28 cellular contexts compared by ENCODE assay signal in the genomic region with DNA sequence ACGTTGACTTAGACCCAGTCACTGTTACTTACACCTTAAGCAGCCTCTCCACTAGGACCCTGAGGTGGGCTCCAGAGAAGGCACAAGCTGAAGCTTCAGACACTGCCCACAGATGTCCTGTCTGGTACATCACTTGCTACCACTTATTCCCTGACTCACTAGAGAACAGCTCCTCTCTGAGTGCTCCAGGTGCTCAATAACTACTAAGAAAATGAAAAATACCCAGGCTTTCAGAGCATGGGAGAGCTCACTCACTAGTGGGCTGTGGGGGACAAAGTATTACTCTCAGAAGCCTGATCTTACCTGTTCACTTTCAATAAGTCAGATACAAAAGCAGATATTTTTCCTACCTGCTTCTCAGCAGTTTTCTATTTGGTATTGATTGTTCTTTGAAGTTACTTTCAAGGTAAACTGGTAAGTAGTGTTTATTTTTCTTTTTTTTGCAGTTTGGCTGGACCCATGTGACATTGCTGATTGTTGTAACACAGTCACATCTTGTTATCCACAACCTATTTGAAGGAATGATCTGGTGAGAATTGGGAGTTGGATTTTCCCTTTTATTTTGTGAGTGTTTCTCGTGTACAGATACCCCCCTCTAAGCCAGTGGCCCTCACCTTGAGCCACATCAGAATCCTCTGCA. TPM values are rescaled to one million over a fixed set of nuclear protein-coding genes. Genes with fewer than 3 reads are reported as not detected.
A peak's percentile ranks its signal among the peaks of the same experiment; 100 is the strongest.
DNase-seq lines count a peak whose midpoint lies in the region; ATAC-seq and TF ChIP-seq lines count a peak whose summit lies in the region.
"Had no signal": no experiment of that assay in that cellular context is flagged by ENCODE, and none has a peak within 500 bp of the region (broad histone marks: within the 10 kb centered on the region; RNA-seq: fewer than 3 reads in every experiment).

No MANE protein-coding gene starts in this region.

- no peaks in the 10 kb centered on the region for H3K4me1 Mint-ChIP-seq in activated CD8-positive, alpha-beta memory T cell treated with anti-CD3 and anti-CD28 coated beads, Interleukin-2, amount 10 ng/mL, durations not matched to agents 7 days and 5 days
- no peaks in the 10 kb centered on the region for H3K4me1 Mint-ChIP-seq in activated CD8-positive, alpha-beta T cell treated with anti-CD3 and anti-CD28 coated beads, Interleukin-2, amount 10 ng/mL, durations not matched to agents 7 days and 5 days (ENCODE audit: low read depth)
- H3K4me1 Mint-ChIP-seq in stimulated activated effector memory CD8-positive, alpha-beta T cell treated with anti-CD3 and anti-CD28 coated beads, Interleukin-12 subunit alpha, Interleukin-12 subunit beta, amount 100 ng/mL, for 72 hours = no peaks in the 10 kb centered on the region
- H3K4me1 Mint-ChIP-seq in osteocyte (ENCODE audit: unreplicated experiment) = peaks cover 6% of the 10 kb centered on the region

- DNase-seq in activated CD8-positive, alpha-beta memory T cell treated with anti-CD3 and anti-CD28 coated beads, Interleukin-2, amount 10 ng/mL, durations not matched to agents 7 days and 5 days = no peak
- no peak for DNase-seq in activated CD8-positive, alpha-beta memory T cell treated with anti-CD3 and anti-CD28 coated beads, Interleukin-2, amount 50 U/mL, for 4 hours
- DNase-seq in activated CD8-positive, alpha-beta T cell treated with anti-CD3 and anti-CD28 coated beads, Interleukin-2, amount 10 ng/mL, durations not matched to agents 7 days and 5 days = no peak
- DNase-seq in right cardiac atrium = no peak
- no peak for DNase-seq in stimulated activated effector memory CD8-positive, alpha-beta T cell treated with anti-CD3 and anti-CD28 coated beads, Interleukin-12 subunit alpha, Interleukin-12 subunit beta, amount 100 ng/mL, for 72 hours (ENCODE audit: low spot score in 2 of 2)
- no peak for DNase-seq in activated CD4-positive, alpha-beta T cell treated with anti-CD3 and anti-CD28 coated beads, Interleukin-2, amount 50 U/mL, for 48 hours
- DNase-seq in RKO (ENCODE audit: low spot score) = no peak
- DNase-seq in osteocyte (ENCODE audit: extremely low spot score, unreplicated experiment) = no peak
- DNase-seq: activated CD4-positive, alpha-beta memory T cell treated with anti-CD3 and anti-CD28 coated beads for 36 hours; activated CD4-positive, CD25-positive, alpha-beta regulatory T cell; activated naive CD4-positive, alpha-beta T cell treated with anti-CD3 and anti-CD28 coated beads, Interleukin-2, amount 50 U/mL, for 16 hours; activated T-cell treated with anti-CD3 and anti-CD28 coated beads, Interleukin-2, amount 50 U/mL, for 1 hour; CD8-positive, alpha-beta T cell; DMS 273 treated with DMSO at 0.1 percent for 48 hours; effector CD4-positive, alpha-beta T cell; erythroblast; naive B cell; NCI-H2029 treated with DMSO at 0.1 percent for 48 hours; NCI-H226; NCI-H774; occipital lobe; retina; stimulated activated CD4-positive, alpha-beta T cell treated with anti-CD3 and anti-CD28 coated beads, Interleukin-12 subunit alpha, Interleukin-12 subunit beta, amount 100 ng/mL, for 4 hours; stimulated activated CD4-positive, alpha-beta T cell treated with anti-CD3 and anti-CD28 coated beads, Interleukin-4, amount 100 ng/mL, for 24 hours; stimulated activated naive CD4-positive, alpha-beta T cell treated with Interleukin-2 at 50 U/mL for 16 hours; T1000; thyroid gland had no signal

- peak overlapping the region; percentile 13 for H3K27ac ChIP-seq in right cardiac atrium (ENCODE audit: low read length)
- H3K27ac ChIP-seq: thyroid gland had no signal

- H3K4me3 Mint-ChIP-seq in activated CD8-positive, alpha-beta memory T cell treated with anti-CD3 and anti-CD28 coated beads, Interleukin-2, amount 10 ng/mL, durations not matched to agents 7 days and 5 days = no peak overlapping the region
- no peak overlapping the region for H3K4me3 Mint-ChIP-seq in activated CD8-positive, alpha-beta T cell treated with anti-CD3 and anti-CD28 coated beads, Interleukin-2, amount 10 ng/mL, durations not matched to agents 7 days and 5 days
- no peak overlapping the region for H3K4me3 Mint-ChIP-seq in stimulated activated effector memory CD8-positive, alpha-beta T cell treated with anti-CD3 and anti-CD28 coated beads, Interleukin-12 subunit alpha, Interleukin-12 subunit beta, amount 100 ng/mL, for 72 hours
- H3K4me3 Mint-ChIP-seq in osteocyte (ENCODE audit: unreplicated experiment) = no peak overlapping the region
- H3K4me3 Mint-ChIP-seq: activated CD4-positive, alpha-beta memory T cell treated with anti-CD3 and anti-CD28 coated beads for 36 hours; CD8-positive, alpha-beta T cell; naive B cell had no signal

- TF ChIP-seq CTCF in osteocyte (IDR thresholded peaks at IDR 0.05) = no peak

- peaks cover 16% of the 10 kb centered on the region for H3K36me3 Mint-ChIP-seq in activated CD8-positive, alpha-beta memory T cell treated with anti-CD3 and anti-CD28 coated beads, Interleukin-2, amount 10 ng/mL, durations not matched to agents 7 days and 5 days
- H3K36me3 Mint-ChIP-seq in activated CD8-positive, alpha-beta T cell treated with anti-CD3 and anti-CD28 coated beads, Interleukin-2, amount 10 ng/mL, durations not matched to agents 7 days and 5 days (ENCODE audit: low read depth) = peaks cover 34% of the 10 kb centered on the region
- H3K36me3 Mint-ChIP-seq in stimulated activated effector memory CD8-positive, alpha-beta T cell treated with anti-CD3 and anti-CD28 coated beads, Interleukin-12 subunit alpha, Interleukin-12 subunit beta, amount 100 ng/mL, for 72 hours = peaks cover 90% of the 10 kb centered on the region
- H3K36me3 Mint-ChIP-seq in osteocyte (ENCODE audit: unreplicated experiment) = peaks cover 39% of the 10 kb centered on the region

- H3K9me3 Mint-ChIP-seq in activated CD8-positive, alpha-beta memory T cell treated with anti-CD3 and anti-CD28 coated beads, Interleukin-2, amount 10 ng/mL, durations not matched to agents 7 days and 5 days (ENCODE audit: low read depth) = no peaks in the 10 kb centered on the region
- no peaks in the 10 kb centered on the region for H3K9me3 Mint-ChIP-seq in activated CD8-positive, alpha-beta T cell treated with anti-CD3 and anti-CD28 coated beads, Interleukin-2, amount 10 ng/mL, durations not matched to agents 7 days and 5 days (ENCODE audit: insufficient read depth)
- no peaks in the 10 kb centered on the region for H3K9me3 Mint-ChIP-seq in stimulated activated effector memory CD8-positive, alpha-beta T cell treated with anti-CD3 and anti-CD28 coated beads, Interleukin-12 subunit alpha, Interleukin-12 subunit beta, amount 100 ng/mL, for 72 hours
- H3K9me3 Mint-ChIP-seq in osteocyte (ENCODE audit: unreplicated experiment) = no peaks in the 10 kb centered on the region
- H3K9me3 Mint-ChIP-seq: activated CD4-positive, alpha-beta memory T cell treated with anti-CD3 and anti-CD28 coated beads for 36 hours; CD8-positive, alpha-beta T cell; IgD-negative memory B cell; naive B cell had no signal

- H3K27ac Mint-ChIP-seq in activated CD8-positive, alpha-beta memory T cell treated with anti-CD3 and anti-CD28 coated beads, Interleukin-2, amount 10 ng/mL, durations not matched to agents 7 days and 5 days = peak overlapping the region; percentile 6
- H3K27ac Mint-ChIP-seq in activated CD8-positive, alpha-beta T cell treated with anti-CD3 and anti-CD28 coated beads, Interleukin-2, amount 10 ng/mL, durations not matched to agents 7 days and 5 days = peak overlapping the region; percentile 23
- H3K27ac Mint-ChIP-seq in stimulated activated effector memory CD8-positive, alpha-beta T cell treated with anti-CD3 and anti-CD28 coated beads, Interleukin-12 subunit alpha, Interleukin-12 subunit beta, amount 100 ng/mL, for 72 hours = peak overlapping the region; percentile 48
- no peak overlapping the region for H3K27ac Mint-ChIP-seq in osteocyte (ENCODE audit: unreplicated experiment)
- H3K27ac Mint-ChIP-seq: activated CD4-positive, alpha-beta memory T cell treated with anti-CD3 and anti-CD28 coated beads for 36 hours; CD8-positive, alpha-beta T cell; IgD-negative memory B cell had no signal

- H3K4me3 ChIP-seq in right cardiac atrium (ENCODE audit: low read length) = no peak overlapping the region
- H3K4me3 ChIP-seq: thyroid gland had no signal

- no peaks in the 10 kb centered on the region for H3K9me3 ChIP-seq in right cardiac atrium (ENCODE audit: control insufficient read depth, low read length)
- H3K9me3 ChIP-seq: thyroid gland had no signal

- peaks cover 4% of the 10 kb centered on the region for H3K4me1 ChIP-seq in right cardiac atrium (ENCODE audit: control insufficient read depth, insufficient read depth, low read length)

- CTCF ChIA-PET in activated CD8-positive, alpha-beta memory T cell treated with anti-CD3 and anti-CD28 coated beads, Interleukin-2, amount 10 ng/mL, durations not matched to agents 7 days and 5 days (lab: Charles Lee) = interaction anchor here (1.4 kb wide), 1 partner anchor 10 kb away, joined by 4 read pairs; no protein-coding TSS in a partner anchor
- CTCF ChIA-PET in activated CD8-positive, alpha-beta T cell treated with anti-CD3 and anti-CD28 coated beads, Interleukin-2, amount 10 ng/mL, durations not matched to agents 7 days and 5 days (lab: Charles Lee) = interaction anchor here (0.9 to 2.8 kb wide), 3 partner anchors 23 to 442 kb away, joined by 3 to 12 read pairs (median 3); a partner anchor contains a TSS

- H3K27me3 Mint-ChIP-seq in activated CD8-positive, alpha-beta memory T cell treated with anti-CD3 and anti-CD28 coated beads, Interleukin-2, amount 10 ng/mL, durations not matched to agents 7 days and 5 days = no peaks in the 10 kb centered on the region
- no peaks in the 10 kb centered on the region for H3K27me3 Mint-ChIP-seq in activated CD8-positive, alpha-beta T cell treated with anti-CD3 and anti-CD28 coated beads, Interleukin-2, amount 10 ng/mL, durations not matched to agents 7 days and 5 days (ENCODE audit: low read depth)
- H3K27me3 Mint-ChIP-seq in osteocyte (ENCODE audit: unreplicated experiment) = no peaks in the 10 kb centered on the region
- H3K27me3 Mint-ChIP-seq: activated CD4-positive, alpha-beta memory T cell treated with anti-CD3 and anti-CD28 coated beads for 36 hours; IgD-negative memory B cell; naive B cell had no signal

- intact Hi-C loops in right cardiac atrium (cut with DNase I) = no loop called here

- H3K27me3 ChIP-seq in right cardiac atrium (ENCODE audit: control insufficient read depth, insufficient read depth) = no peaks in the 10 kb centered on the region
- H3K27me3 ChIP-seq: thyroid gland had no signal

- ATAC-seq in activated CD8-positive, alpha-beta memory T cell treated with anti-CD3 and anti-CD28 coated beads, Interleukin-2, amount 10 ng/mL, durations not matched to agents 7 days and 5 days = no peak
- ATAC-seq in activated CD8-positive, alpha-beta T cell treated with anti-CD3 and anti-CD28 coated beads, Interleukin-2, amount 10 ng/mL, durations not matched to agents 7 days and 5 days = no peak
- ATAC-seq in right cardiac atrium = no peak
- no peak for ATAC-seq in stimulated activated effector memory CD8-positive, alpha-beta T cell treated with anti-CD3 and anti-CD28 coated beads, Interleukin-12 subunit alpha, Interleukin-12 subunit beta, amount 100 ng/mL, for 72 hours
- ATAC-seq: CD8-positive, alpha-beta T cell had no signal

- 86% methylated on average over 2 of the region's 2 CpGs for WGBS in right cardiac atrium

- POLR2A ChIA-PET in activated CD8-positive, alpha-beta T cell treated with anti-CD3 and anti-CD28 coated beads, Interleukin-2, amount 10 ng/mL, durations not matched to agents 7 days and 5 days (lab: Charles Lee) = no interaction called here

RNA-seq across cellular contexts. Expression of a gene that starts 55.9 kb away (rescaled TPM):
- 10 to 100 TPM; 62.2 to 63.5 TPM for total RNA-seq in activated CD8-positive, alpha-beta memory T cell treated with anti-CD3 and anti-CD28 coated beads, Interleukin-2, amount 10 ng/mL, durations not matched to agents 7 days and 5 days
- 10 to 100 TPM; 56.2 to 58.3 TPM for total RNA-seq in activated CD8-positive, alpha-beta T cell treated with anti-CD3 and anti-CD28 coated beads, Interleukin-2, amount 10 ng/mL, durations not matched to agents 7 days and 5 days
- total RNA-seq in right cardiac atrium = 10 to 100 TPM; 79.4 to 98.6 (median 88.2) TPM
- 29.1 TPM for polyA plus RNA-seq in right cardiac atrium
- total RNA-seq in osteocyte = 42.5 and 43.2 TPM in 2 replicates
